Comparison of ENCODE assay signal across 20 cellular contexts in genomic region chr10:124097883-124098282, GRCh38.
"Had no signal": no experiment of that assay in that cellular context is flagged by ENCODE, and none has a peak within 500 bp of the region (broad histone marks: within the 10 kb centered on the region; RNA-seq: fewer than 3 reads in every experiment).

No MANE protein-coding gene starts in this region.

- H3K27me3 ChIP-seq: gastrocnemius medialis, pancreas, thyroid gland, uterus had no signal

- H3K4me3 Mint-ChIP-seq: immature natural killer cell had no signal

- H3K4me1 ChIP-seq: pancreas, uterus had no signal

- H3K27ac Mint-ChIP-seq: immature natural killer cell, nephron, progenitor cell of endocrine pancreas had no signal

- H3K36me3 Mint-ChIP-seq: immature natural killer cell, naive B cell had no signal

- H3K4me3 ChIP-seq: dorsolateral prefrontal cortex, gastrocnemius medialis, pancreas, smooth muscle cell, suprapubic skin, thyroid gland, upper lobe of left lung, uterus had no signal

- H3K4me2 ChIP-seq: smooth muscle cell had no signal

- H3K27ac ChIP-seq: dorsolateral prefrontal cortex, pancreas, suprapubic skin, thyroid gland, upper lobe of left lung, uterus had no signal

- H3K9me3 Mint-ChIP-seq: immature natural killer cell, nephron had no signal

- ATAC-seq: esophagus mucosa, pancreas, right cardiac atrium had no signal

- H3K36me3 ChIP-seq: gastrocnemius medialis, pancreas, suprapubic skin, thyroid gland, upper lobe of left lung, uterus had no signal

- H3K4me1 Mint-ChIP-seq: immature natural killer cell had no signal

- H3K27me3 Mint-ChIP-seq: naive B cell had no signal

- DNase-seq: cortex of kidney; dorsolateral prefrontal cortex; effector CD8-positive, alpha-beta T cell; gastrocnemius medialis; immature natural killer cell; mesendoderm; naive B cell; occipital lobe; pancreas; right cardiac atrium; stimulated activated CD4-positive, alpha-beta T cell treated with anti-CD3 and anti-CD28 coated beads, Interleukin-2, amount 100 ng/mL, for 48 hours; stimulated activated naive CD4-positive, alpha-beta T cell treated with Interleukin-2 at 50 U/mL for 16 hours; thyroid gland; upper lobe of left lung; uterus had no signal
